1 cellular context compared by ENCODE assay signal in genomic region chr3:42036483-42036823, GRCh38.
TF ChIP-seq lines count a peak whose summit lies in the region.

No MANE protein-coding gene starts in this region.

TF ChIP-seq in K562, 482 proteins besides CTCF, POLR2A, EP300 and RAD21 (continued from another document and continues in another):
- TF ChIP-seq GATA2 (CRISPR knock-in tag; IDR thresholded peaks at IDR 0.05): peak; percentile 60
- no peak for TF ChIP-seq FOXA1 (IDR thresholded peaks at IDR 0.05; ENCODE audit: borderline replicate concordance)
- no peak for TF ChIP-seq FOXP1 (CRISPR knock-in tag; IDR thresholded peaks at IDR 0.05)
- peak; percentile 54 to 66; a peak in 2 of 4 replicates for TF ChIP-seq TEAD1 (CRISPR knock-in tag; IDR thresholded peaks at IDR 0.05)
- no peak for TF ChIP-seq PHB2 (IDR thresholded peaks at IDR 0.05; ENCODE audit: low read depth)
- TF ChIP-seq FUS (optimal IDR thresholded peaks at IDR 0.05; ENCODE audit: low read depth, low read length): no peak
- TF ChIP-seq KDM4B (IDR thresholded peaks at IDR 0.05; ENCODE audit: borderline replicate concordance in 2 of 2, low read depth in 1 of 2): no peak
- TF ChIP-seq FOXP4 (CRISPR knock-in tag; IDR thresholded peaks at IDR 0.05; ENCODE audit: borderline replicate concordance): no peak
- no peak for TF ChIP-seq PHB (CRISPR knock-in tag; IDR thresholded peaks at IDR 0.05)
- TF ChIP-seq HDAC8 (tag; IDR thresholded peaks at IDR 0.05): no peak
- peak; percentile 45; the same call in 1 of the 2 replicates for TF ChIP-seq LEF1 (IDR thresholded peaks at IDR 0.05)
- no peak for TF ChIP-seq ZBTB49 (CRISPR knock-in tag; IDR thresholded peaks at IDR 0.05; ENCODE audit: borderline replicate concordance)
- peak; percentile 69 for TF ChIP-seq DPF2 (IDR thresholded peaks at IDR 0.05)
- TF ChIP-seq TAL1 (IDR thresholded peaks at IDR 0.05): peak; percentile 22; the same call in 1 of the 2 replicates
- TF ChIP-seq ZNF511 (CRISPR knock-in tag; IDR thresholded peaks at IDR 0.05): no peak
- TF ChIP-seq PRDM10 (IDR thresholded peaks at IDR 0.05; ENCODE audit: partially characterized antibody): no peak
- no peak for TF ChIP-seq ZNF175 (CRISPR knock-in tag; IDR thresholded peaks at IDR 0.05; ENCODE audit: low read depth)
- TF ChIP-seq JUND (IDR thresholded peaks at IDR 0.05; ENCODE audit: borderline replicate concordance, low read depth, low read length): peak; percentile 81
- peak; percentile 88; the same call in 2 of the 3 replicates for TF ChIP-seq JUND (tag; IDR thresholded peaks at IDR 0.05; ENCODE audit: borderline replicate concordance, low read depth, low read length)
- no peak for TF ChIP-seq ZNF184 (CRISPR knock-in tag; IDR thresholded peaks at IDR 0.05)
- TF ChIP-seq TCF3 (CRISPR knock-in tag; IDR thresholded peaks at IDR 0.05): peak; percentile 60
- TF ChIP-seq PTBP1 (IDR thresholded peaks at IDR 0.05; ENCODE audit: low read depth, low read length): no peak
- TF ChIP-seq HDAC3 (IDR thresholded peaks at IDR 0.05; ENCODE audit: borderline replicate concordance, partially characterized antibody): no peak
- TF ChIP-seq ZNF586 (CRISPR knock-in tag; conservative IDR thresholded peaks at IDR 0.05): no peak
- TF ChIP-seq ZZZ3 (IDR thresholded peaks at IDR 0.05): no peak
- no peak for TF ChIP-seq RHOXF2B (CRISPR knock-in tag; conservative IDR thresholded peaks at IDR 0.05)
- no peak for TF ChIP-seq ATF6 (CRISPR knock-in tag; IDR thresholded peaks at IDR 0.05)
- no peak for TF ChIP-seq NELFE (IDR thresholded peaks at IDR 0.05; ENCODE audit: insufficient read depth, insufficient read length)
- no peak for TF ChIP-seq E2F6 (IDR thresholded peaks at IDR 0.05; ENCODE audit: borderline replicate concordance in 1 of 2, extremely low read depth in 1 of 2, insufficient read depth in 1 of 2, insufficient read length in 1 of 2, low read depth in 1 of 2, low read length in 1 of 2, poor library complexity in 1 of 2, severe bottlenecking in 1 of 2)
- peak; percentile 77 for TF ChIP-seq ARID1B (IDR thresholded peaks at IDR 0.05)
- peak; percentile 84 for TF ChIP-seq TEAD2 (tag; IDR thresholded peaks at IDR 0.05)
- no peak for TF ChIP-seq CAMTA2 (CRISPR knock-in tag; conservative IDR thresholded peaks at IDR 0.05)
- no peak for TF ChIP-seq ZNF785 (CRISPR knock-in tag; IDR thresholded peaks at IDR 0.05)
- peak; percentile 63; the same call in 1 of the 2 replicates for TF ChIP-seq SMARCA4 (IDR thresholded peaks at IDR 0.05)
- no peak for TF ChIP-seq RBM39 (optimal IDR thresholded peaks at IDR 0.05; ENCODE audit: low read depth, low read length)
- TF ChIP-seq ARID4B (CRISPR knock-in tag; IDR thresholded peaks at IDR 0.05): no peak
- no peak for TF ChIP-seq EGR1 (conservative IDR thresholded peaks at IDR 0.05)
- no peak for TF ChIP-seq GMEB1 (CRISPR knock-in tag; IDR thresholded peaks at IDR 0.05)
- no peak for TF ChIP-seq RBM25 (IDR thresholded peaks at IDR 0.05; ENCODE audit: low read depth, low read length, severe bottlenecking)
- TF ChIP-seq THRAP3 (IDR thresholded peaks at IDR 0.05; ENCODE audit: borderline replicate concordance): no peak
- TF ChIP-seq ZNF778 (CRISPR knock-in tag; IDR thresholded peaks at IDR 0.05): no peak
- no peak for TF ChIP-seq TCF7 (IDR thresholded peaks at IDR 0.05; ENCODE audit: borderline replicate concordance)
- no peak for TF ChIP-seq CREBBP (IDR thresholded peaks at IDR 0.05; ENCODE audit: low read depth, low read length)
- no peak for TF ChIP-seq MXD1 (CRISPR knock-in tag; IDR thresholded peaks at IDR 0.05; ENCODE audit: borderline replicate concordance, poor library complexity, severe bottlenecking)
- no peak for TF ChIP-seq NR2C2 (CRISPR knock-in tag; IDR thresholded peaks at IDR 0.05)
- TF ChIP-seq NR2C2 (tag; IDR thresholded peaks at IDR 0.05): peak; percentile 11; the same call in 1 of the 2 replicates
- TF ChIP-seq SIRT6 (IDR thresholded peaks at IDR 0.05; ENCODE audit: low read depth, low read length): no peak
- no peak for TF ChIP-seq ID3 (CRISPR knock-in tag; IDR thresholded peaks at IDR 0.05)
- no peak for TF ChIP-seq ID3 (tag; IDR thresholded peaks at IDR 0.05)
- TF ChIP-seq ZNF668 (CRISPR knock-in tag; IDR thresholded peaks at IDR 0.05): no peak
- TF ChIP-seq TRIM24 (IDR thresholded peaks at IDR 0.05): 0 out of 4 replicates have a peak, but pooled peaks of 1 of the 2 experiments have one; percentile 18
